ENCODE assay signal across 16 cellular contexts in genomic region chr9:86731511-86731993, GRCh38.
DNase-seq lines count a peak whose midpoint lies in the region; ATAC-seq and TF ChIP-seq lines count a peak whose summit lies in the region.
"Had no signal": no experiment of that assay in that cellular context is flagged by ENCODE, and none has a peak within 500 bp of the region (broad histone marks: within the 10 kb centered on the region; RNA-seq: fewer than 3 reads in every experiment).

No MANE protein-coding gene starts in this region.

- no peak overlapping the region for H2BK12ac ChIP-seq in mesenchymal stem cell (ENCODE audit: low read length in 2 of 2)

- H3K18ac ChIP-seq in mesenchymal stem cell (ENCODE audit: low read depth in 1 of 2, low read length in 2 of 2): no peak overlapping the region

- no peak for TF ChIP-seq CTCF in epithelial cell of esophagus (IDR thresholded peaks at IDR 0.05; ENCODE audit: insufficient read depth, low read depth, low read length, missing control alignments)
- no peak for TF ChIP-seq CTCF in uterus (IDR thresholded peaks at IDR 0.05)

- H3K4me1 ChIP-seq in mesenchymal stem cell (ENCODE audit: control insufficient read depth, insufficient read depth, low read depth, low read length) (no peaks in the 10 kb centered on the region), uterus (peaks cover 0 to 16% of the 10 kb centered on the region in 2 donors)

- intact Hi-C loops in uterus (cut with DNase I; ENCODE audit: low total_unique reads): no loop called here

- no peak overlapping the region for H2BK15ac ChIP-seq in mesenchymal stem cell (ENCODE audit: low read depth, poor library complexity, severe bottlenecking)

- no peak overlapping the region for H3K23ac ChIP-seq in mesenchymal stem cell (ENCODE audit: low read length in 2 of 2)

- no peak overlapping the region for H3K27ac ChIP-seq in mesenchymal stem cell (ENCODE audit: low read length, poor library complexity, severe bottlenecking)
- H3K27ac ChIP-seq in uterus: peak overlapping the region; percentile 77 to 79
- H3K27ac ChIP-seq: cardiac muscle cell had no signal

- H3K4ac ChIP-seq in mesenchymal stem cell (ENCODE audit: low read depth in 1 of 2, low read length in 2 of 2): no peak overlapping the region

- no peak overlapping the region for H4K8ac ChIP-seq in mesenchymal stem cell (ENCODE audit: low read length)

- peak overlapping the region; percentile 87 for H3K9ac ChIP-seq in mesenchymal stem cell (ENCODE audit: low read length)

- no peaks in the 10 kb centered on the region for H3K79me1 ChIP-seq in mesenchymal stem cell (replicated peaks; ENCODE audit: low read length, poor library complexity, severe bottlenecking)

- H3K9me3 ChIP-seq in mesenchymal stem cell (ENCODE audit: control insufficient read depth, low read length) (no peaks in the 10 kb centered on the region), uterus (no peaks in the 10 kb centered on the region)

- no peak overlapping the region for H2AK5ac ChIP-seq in mesenchymal stem cell (ENCODE audit: low read length, severe bottlenecking)

- H2BK120ac ChIP-seq in mesenchymal stem cell (ENCODE audit: low read depth, low read length): no peak overlapping the region

- no peak overlapping the region for H3K14ac ChIP-seq in mesenchymal stem cell (ENCODE audit: low read length in 2 of 2)

- 70% methylated on average over 1 of the region's 2 CpGs for WGBS in mesenchymal stem cell

- H2BK5ac ChIP-seq in mesenchymal stem cell (ENCODE audit: low read depth, low read length, poor library complexity, severe bottlenecking): no peak overlapping the region

- no peak overlapping the region for H4K91ac ChIP-seq in mesenchymal stem cell (ENCODE audit: low read length)

- DNase-seq in NCI-H226: peak; percentile 92
- peak; percentile 41 for DNase-seq in epithelial cell of esophagus (ENCODE audit: low read depth)
- DNase-seq in mesenchymal stem cell: no peak
- no peak for DNase-seq in uterus
- no peak for DNase-seq in islet precursor cell
- DNase-seq: activated CD4-positive, alpha-beta T cell treated with anti-CD3 and anti-CD28 coated beads for 4 hours; activated T-cell treated with anti-CD3 and anti-CD28 coated beads, Interleukin-2, amount 50 U/mL, for 72 hours; CD8-positive, alpha-beta T cell; midbrain; NCI-H1417 treated with DMSO at 0.1 percent for 48 hours; NCI-H510A; retina; stimulated activated naive CD8-positive, alpha-beta T cell treated with anti-CD3 and anti-CD28 coated beads, Interleukin-15, Interleukin-2, amounts not matched to agents 100 U/mL and 50 U/mL, for 24 hours had no signal

- no peak overlapping the region for H3K4me2 ChIP-seq in mesenchymal stem cell (ENCODE audit: low read length, poor library complexity, severe bottlenecking)

- H3K27me3 ChIP-seq in mesenchymal stem cell (ENCODE audit: control insufficient read depth in 1 of 2, insufficient read depth in 1 of 2, low read length in 2 of 2) (no peaks in the 10 kb centered on the region), uterus (no peaks in the 10 kb centered on the region)
- H3K27me3 ChIP-seq: cardiac muscle cell had no signal

- no peaks in the 10 kb centered on the region for H3K36me3 ChIP-seq in mesenchymal stem cell (ENCODE audit: control insufficient read depth in 1 of 2, insufficient read depth in 2 of 2, low read depth in 1 of 2, low read length in 2 of 2)
- no peaks in the 10 kb centered on the region for H3K36me3 ChIP-seq in uterus
- H3K36me3 ChIP-seq: cardiac muscle cell had no signal

- TF ChIP-seq POLR2A in uterus (IDR thresholded peaks at IDR 0.05): no peak

- no peak overlapping the region for H3K4me3 ChIP-seq in epithelial cell of esophagus (ENCODE audit: low read length)
- H3K4me3 ChIP-seq in mesenchymal stem cell (ENCODE audit: insufficient read depth in 1 of 2, low read depth in 1 of 2, low read length in 2 of 2): no peak overlapping the region
- no peak overlapping the region for H3K4me3 ChIP-seq in uterus
- H3K4me3 ChIP-seq: cardiac muscle cell had no signal

- ATAC-seq in GM21619 (IDR thresholded peaks at IDR 0.05; ENCODE audit: unreplicated experiment): no peak
- ATAC-seq in HG03565 (IDR thresholded peaks at IDR 0.05; ENCODE audit: unreplicated experiment): no peak
- ATAC-seq: activated T-cell treated with anti-CD3 and anti-CD28 coated beads, Interleukin-2, amount 50 U/mL, for 72 hours; CD8-positive, alpha-beta T cell; stimulated activated naive CD8-positive, alpha-beta T cell treated with anti-CD3 and anti-CD28 coated beads, Interleukin-15, Interleukin-2, amounts not matched to agents 100 U/mL and 50 U/mL, for 24 hours had no signal

- no peak overlapping the region for H2AFZ ChIP-seq in mesenchymal stem cell (ENCODE audit: low read depth, low read length)

Comparison
In these comparisons a context has a peak if more than half of its experiments do, and no peak if none do; other contexts are left out.
1. DNase-seq: peak in NCI-H226 (single experiment) and epithelial cell of esophagus (single experiment); none in mesenchymal stem cell (single experiment), uterus (0 of 2) and islet precursor cell (single experiment).